Comparison of ENCODE assay signal across 16 cellular contexts in the genomic region with DNA sequence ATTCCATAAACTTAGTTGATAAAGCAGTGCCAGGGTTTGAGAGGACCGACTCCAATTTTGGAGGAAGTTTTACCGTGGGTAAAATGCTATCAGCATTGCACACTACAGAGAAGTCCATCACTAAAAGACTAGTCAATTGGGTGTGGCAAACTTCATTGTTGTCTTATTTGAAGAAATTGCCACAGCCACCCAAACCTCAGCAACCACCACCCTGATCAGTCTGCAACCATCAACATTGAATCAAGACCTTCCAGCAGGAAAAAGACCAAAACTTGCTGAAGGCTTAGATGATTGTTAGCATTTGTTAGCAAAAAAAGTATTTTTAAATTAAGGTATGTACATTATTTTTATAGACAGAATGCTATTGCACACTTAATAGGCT.
DNase-seq lines count a peak whose midpoint lies in the region; ATAC-seq, FAIRE-seq and TF ChIP-seq lines count a peak whose summit lies in the region.
"Had no signal": no experiment of that assay in that cellular context is flagged by ENCODE, and none has a peak within 500 bp of the region (broad histone marks: within the 10 kb centered on the region; RNA-seq: fewer than 3 reads in every experiment).

No MANE protein-coding gene starts in this region.

- H3K36me3 ChIP-seq in naive thymus-derived CD4-positive, alpha-beta T cell (ENCODE audit: control insufficient read depth in 2 of 3, insufficient read depth in 3 of 3, low read length in 3 of 3), result no peaks in the 10 kb centered on the region
- H3K36me3 ChIP-seq: brain microvascular endothelial cell had no signal

- H3K9me3 Mint-ChIP-seq in CD4-positive, alpha-beta T cell, result no peaks in the 10 kb centered on the region
- peaks cover 3% of the 10 kb centered on the region for H3K9me3 Mint-ChIP-seq in activated CD8-positive, alpha-beta T cell treated with anti-CD3 and anti-CD28 coated beads, Interleukin-2, amount 10 ng/mL, durations not matched to agents 7 days and 5 days (ENCODE audit: insufficient read depth)
- H3K9me3 Mint-ChIP-seq in naive thymus-derived CD4-positive, alpha-beta T cell, result peaks cover 0 to 6% (median 0%) of the 10 kb centered on the region in 11 donors
- peaks cover 0 to 12% (median 6%) of the 10 kb centered on the region in 7 donors for H3K9me3 Mint-ChIP-seq in CD14-positive monocyte

- H3K27ac ChIP-seq in A549, result no peak overlapping the region
- H3K27ac ChIP-seq in CD4-positive, alpha-beta T cell (ENCODE audit: low read depth, low read length), result no peak overlapping the region
- peak overlapping the region; percentile 43 for H3K27ac ChIP-seq in naive thymus-derived CD4-positive, alpha-beta T cell (ENCODE audit: low read depth, low read length)
- H3K27ac ChIP-seq: brain microvascular endothelial cell, C4-2B had no signal

- DNase-seq in A549 (ENCODE audit: low read depth in 1 of 2, low spot score in 1 of 2) (no peak), NCI-H187 treated with DMSO at 0.1 percent for 48 hours (lab: John Stamatoyannopoulos, UW) (no peak), NCI-H526 (lab: John Stamatoyannopoulos, UW) (no peak), CD14-positive monocyte (ENCODE audit: low spot score) (no peak)
- no peak for DNase-seq in CD4-positive, alpha-beta T cell
- peak; percentile 75 for DNase-seq in activated CD8-positive, alpha-beta T cell treated with anti-CD3 and anti-CD28 coated beads, Interleukin-2, amount 10 ng/mL, durations not matched to agents 7 days and 5 days
- DNase-seq in naive thymus-derived CD4-positive, alpha-beta T cell, result peak in 1 of 9 donors; percentile 18
- DNase-seq: activated CD4-positive, CD25-positive, alpha-beta regulatory T cell treated with anti-CD3 and anti-CD28 coated beads, Interleukin-2, amount 50 U/mL, for 72 hours; brain microvascular endothelial cell; effector CD8-positive, alpha-beta T cell; NCI-H187; stimulated activated naive CD4-positive, alpha-beta T cell treated with Interleukin-2 at 50 U/mL for 16 hours had no signal

- WGBS in A549 (ENCODE audit: missing lambda C conversion rate), result 80% methylated on average over 2 of the region's 2 CpGs

- H3K36me3 Mint-ChIP-seq in CD4-positive, alpha-beta T cell (ENCODE audit: low read depth), result peaks cover 8% of the 10 kb centered on the region
- peaks cover 36% of the 10 kb centered on the region for H3K36me3 Mint-ChIP-seq in activated CD8-positive, alpha-beta T cell treated with anti-CD3 and anti-CD28 coated beads, Interleukin-2, amount 10 ng/mL, durations not matched to agents 7 days and 5 days (ENCODE audit: low read depth)
- H3K36me3 Mint-ChIP-seq in naive thymus-derived CD4-positive, alpha-beta T cell, result peaks cover 0 to 42% (median 4%) of the 10 kb centered on the region in 5 donors
- peaks cover 10 to 11% of the 10 kb centered on the region in 2 donors for H3K36me3 Mint-ChIP-seq in CD14-positive monocyte

- H3K27ac Mint-ChIP-seq in CD4-positive, alpha-beta T cell, result peak overlapping the region; percentile 88
- H3K27ac Mint-ChIP-seq in activated CD8-positive, alpha-beta T cell treated with anti-CD3 and anti-CD28 coated beads, Interleukin-2, amount 10 ng/mL, durations not matched to agents 7 days and 5 days, result peak overlapping the region; percentile 84
- H3K27ac Mint-ChIP-seq in naive thymus-derived CD4-positive, alpha-beta T cell, result peak overlapping the region; percentile 46 to 90 (median 76)
- H3K27ac Mint-ChIP-seq in CD14-positive monocyte, result no peak overlapping the region

- no peak for FAIRE-seq in A549 (lab: Jason Lieb, UNC)
- FAIRE-seq: H54 had no signal

- H3K27me3 Mint-ChIP-seq in CD4-positive, alpha-beta T cell, result no peaks in the 10 kb centered on the region
- H3K27me3 Mint-ChIP-seq in activated CD8-positive, alpha-beta T cell treated with anti-CD3 and anti-CD28 coated beads, Interleukin-2, amount 10 ng/mL, durations not matched to agents 7 days and 5 days (ENCODE audit: low read depth), result no peaks in the 10 kb centered on the region
- H3K27me3 Mint-ChIP-seq in naive thymus-derived CD4-positive, alpha-beta T cell, result no peaks in the 10 kb centered on the region
- H3K27me3 Mint-ChIP-seq in CD14-positive monocyte (ENCODE audit: low read depth in 3 of 3), result peaks cover 14 to 31% (median 28%) of the 10 kb centered on the region in 3 donors

- TF ChIP-seq POLR2A in A549 (IDR thresholded peaks at IDR 0.05; ENCODE audit: low read length), result no peak

- no peak for TF ChIP-seq EP300 in A549 (IDR thresholded peaks at IDR 0.05)

- intact Hi-C loops in CD4-positive, alpha-beta T cell (cut with DNase I, micrococcal nuclease), result loop anchor here in 1 of 2 experiments (2.0 kb wide), 1 partner anchor 20 kb away; no protein-coding TSS in a partner anchor
- intact Hi-C loops in naive thymus-derived CD4-positive, alpha-beta T cell (cut with micrococcal nuclease), result loop anchor here (1.0 to 5.0 kb wide), 6 partner anchors 9 to 100 kb away; no protein-coding TSS in a partner anchor
- intact Hi-C loops in CD14-positive monocyte (cut with micrococcal nuclease), result no loop called here

- no peak for TF ChIP-seq CTCF in A549 (IDR thresholded peaks at IDR 0.05)
- no peak for TF ChIP-seq CTCF in CD4-positive, alpha-beta T cell (IDR thresholded peaks at IDR 0.05)
- TF ChIP-seq CTCF in CD14-positive monocyte (IDR thresholded peaks at IDR 0.05), result no peak

- H3K4me3 ChIP-seq in A549, result no peak overlapping the region
- H3K4me3 ChIP-seq in naive thymus-derived CD4-positive, alpha-beta T cell (ENCODE audit: low read length), result no peak overlapping the region
- H3K4me3 ChIP-seq: lung had no signal

- H3K4me1 ChIP-seq in A549, result peaks cover 27% of the 10 kb centered on the region
- H3K4me1 ChIP-seq in naive thymus-derived CD4-positive, alpha-beta T cell (ENCODE audit: control insufficient read depth in 2 of 2, insufficient read depth in 2 of 2, low read length in 2 of 2), result peaks cover 35 to 54% of the 10 kb centered on the region in 2 donors

- CTCF ChIA-PET in A549 (lab: Yijun Ruan, JAX), result interaction anchor here (1.1 kb wide), 2 partner anchors 20 to 172 kb away, joined by 3 read pairs; no protein-coding TSS in a partner anchor
- CTCF ChIA-PET in CD4-positive, alpha-beta T cell (lab: Charles Lee), result interaction anchor here (0.7 kb wide), 1 partner anchor 21 kb away, joined by 3 read pairs; no protein-coding TSS in a partner anchor
- CTCF ChIA-PET in activated CD8-positive, alpha-beta T cell treated with anti-CD3 and anti-CD28 coated beads, Interleukin-2, amount 10 ng/mL, durations not matched to agents 7 days and 5 days (lab: Charles Lee), result interaction anchor here (0.7 to 1.6 kb wide), 7 partner anchors 9 to 101 kb away, joined by 3 to 19 read pairs (median 3); no protein-coding TSS in a partner anchor
- CTCF ChIA-PET in naive thymus-derived CD4-positive, alpha-beta T cell (lab: Charles Lee), result interaction anchor here (0.7 to 1.9 kb wide), 3 partner anchors 21 to 103 kb away, joined by 3 to 9 read pairs (median 4); no protein-coding TSS in a partner anchor

- no peak for TF ChIP-seq RAD21 in A549 (conservative IDR thresholded peaks at IDR 0.05 in 1 of 2, IDR thresholded peaks at IDR 0.05 in 1 of 2)

- H3K4me2 ChIP-seq in A549, result peak overlapping the region; percentile 41; the same call in 2 of the 3 replicates

- H3K4me1 Mint-ChIP-seq in CD4-positive, alpha-beta T cell (ENCODE audit: low read depth), result peaks cover 66% of the 10 kb centered on the region
- H3K4me1 Mint-ChIP-seq in activated CD8-positive, alpha-beta T cell treated with anti-CD3 and anti-CD28 coated beads, Interleukin-2, amount 10 ng/mL, durations not matched to agents 7 days and 5 days (ENCODE audit: low read depth), result peaks cover 70% of the 10 kb centered on the region
- peaks cover 35 to 75% (median 62%) of the 10 kb centered on the region in 7 donors for H3K4me1 Mint-ChIP-seq in naive thymus-derived CD4-positive, alpha-beta T cell
- H3K4me1 Mint-ChIP-seq in CD14-positive monocyte, result peaks cover 12% of the 10 kb centered on the region

- no peaks in the 10 kb centered on the region for H3K27me3 ChIP-seq in CD4-positive, alpha-beta T cell (ENCODE audit: control insufficient read depth, insufficient read depth, low read length)
- no peaks in the 10 kb centered on the region for H3K27me3 ChIP-seq in naive thymus-derived CD4-positive, alpha-beta T cell (ENCODE audit: control insufficient read depth in 2 of 2, insufficient read depth in 2 of 2, low read length in 2 of 2)
- H3K27me3 ChIP-seq: brain microvascular endothelial cell had no signal

- ATAC-seq in A549, result no peak
- ATAC-seq in CD4-positive, alpha-beta T cell (ENCODE audit: poor library complexity), result peak; percentile 22
- ATAC-seq in activated CD8-positive, alpha-beta T cell treated with anti-CD3 and anti-CD28 coated beads, Interleukin-2, amount 10 ng/mL, durations not matched to agents 7 days and 5 days, result peak; percentile 43
- peak; percentile 16 for ATAC-seq in naive thymus-derived CD4-positive, alpha-beta T cell
- ATAC-seq in GM18861 (IDR thresholded peaks at IDR 0.05; ENCODE audit: unreplicated experiment), result no peak

- POLR2A ChIA-PET in A549 (lab: Yijun Ruan, JAX), result no interaction called here
- POLR2A ChIA-PET in CD4-positive, alpha-beta T cell (lab: Charles Lee), result interaction anchor here (0.7 to 1.8 kb wide), 3 partner anchors 20 to 48 kb away, joined by 3 to 19 read pairs (median 8); no protein-coding TSS in a partner anchor
- POLR2A ChIA-PET in activated CD8-positive, alpha-beta T cell treated with anti-CD3 and anti-CD28 coated beads, Interleukin-2, amount 10 ng/mL, durations not matched to agents 7 days and 5 days (lab: Charles Lee), result interaction anchor here (1.0 kb wide), 1 partner anchor 48 kb away, joined by 8 read pairs; no protein-coding TSS in a partner anchor
- POLR2A ChIA-PET in naive thymus-derived CD4-positive, alpha-beta T cell (lab: Charles Lee), result interaction anchor here (1.3 to 1.8 kb wide), 3 partner anchors 17 to 20 kb away, joined by 3 to 5 read pairs (median 4); no protein-coding TSS in a partner anchor

- H3K9me3 ChIP-seq in A549, result peaks cover 7% of the 10 kb centered on the region; the same call in 1 of the 3 replicates
- H3K9me3 ChIP-seq in CD4-positive, alpha-beta T cell (ENCODE audit: control insufficient read depth, low read length), result no peaks in the 10 kb centered on the region
- H3K9me3 ChIP-seq in naive thymus-derived CD4-positive, alpha-beta T cell (ENCODE audit: control insufficient read depth in 2 of 3, low read length in 3 of 3), result no peaks in the 10 kb centered on the region

- H3K4me3 Mint-ChIP-seq in CD4-positive, alpha-beta T cell, result peak overlapping the region; percentile 16
- peak overlapping the region; percentile 46 for H3K4me3 Mint-ChIP-seq in activated CD8-positive, alpha-beta T cell treated with anti-CD3 and anti-CD28 coated beads, Interleukin-2, amount 10 ng/mL, durations not matched to agents 7 days and 5 days
- peak overlapping the region in 9 of 10 donors; percentile 48 to 80 (median 63) for H3K4me3 Mint-ChIP-seq in naive thymus-derived CD4-positive, alpha-beta T cell
- H3K4me3 Mint-ChIP-seq in CD14-positive monocyte, result no peak overlapping the region

Comparison
In these comparisons a context has a peak if more than half of its experiments do, and no peak if none do; other contexts are left out.
1. ATAC-seq: peak in CD4-positive, alpha-beta T cell (single experiment), activated CD8-positive, alpha-beta T cell treated with anti-CD3 and anti-CD28 coated beads, Interleukin-2, amount 10 ng/mL, durations not matched to agents 7 days and 5 days (single experiment) and naive thymus-derived CD4-positive, alpha-beta T cell (single experiment); none in A549 (0 of 2) and GM18861 (single experiment).
2. H3K27ac Mint-ChIP-seq: peak in CD4-positive, alpha-beta T cell (single experiment), activated CD8-positive, alpha-beta T cell treated with anti-CD3 and anti-CD28 coated beads, Interleukin-2, amount 10 ng/mL, durations not matched to agents 7 days and 5 days (single experiment) and naive thymus-derived CD4-positive, alpha-beta T cell (9 of 9); none in CD14-positive monocyte (0 of 7).
3. H3K4me3 Mint-ChIP-seq: peak in CD4-positive, alpha-beta T cell (single experiment), activated CD8-positive, alpha-beta T cell treated with anti-CD3 and anti-CD28 coated beads, Interleukin-2, amount 10 ng/mL, durations not matched to agents 7 days and 5 days (single experiment) and naive thymus-derived CD4-positive, alpha-beta T cell (9 of 10); none in CD14-positive monocyte (0 of 2).
4. intact Hi-C loops: an anchor here in naive thymus-derived CD4-positive, alpha-beta T cell (1.0 to 5.0 kb wide); none called in CD14-positive monocyte.